1 cellular context compared by ENCODE assay signal in genomic region chr7:94514140-94514889, GRCh38.
TF ChIP-seq lines count a peak whose summit lies in the region.

No MANE protein-coding gene starts in this region.

TF ChIP-seq in neural cell, 6 proteins besides CTCF, POLR2A, EP300 and RAD21 (continued from another document):
- TF ChIP-seq REST (IDR thresholded peaks at IDR 0.05; ENCODE audit: borderline replicate concordance) = no peak
- TF ChIP-seq TAF1 (IDR thresholded peaks at IDR 0.05; ENCODE audit: low read depth) = no peak
